Comparison of ENCODE assay signal across 1 cellular context in the genomic region with DNA sequence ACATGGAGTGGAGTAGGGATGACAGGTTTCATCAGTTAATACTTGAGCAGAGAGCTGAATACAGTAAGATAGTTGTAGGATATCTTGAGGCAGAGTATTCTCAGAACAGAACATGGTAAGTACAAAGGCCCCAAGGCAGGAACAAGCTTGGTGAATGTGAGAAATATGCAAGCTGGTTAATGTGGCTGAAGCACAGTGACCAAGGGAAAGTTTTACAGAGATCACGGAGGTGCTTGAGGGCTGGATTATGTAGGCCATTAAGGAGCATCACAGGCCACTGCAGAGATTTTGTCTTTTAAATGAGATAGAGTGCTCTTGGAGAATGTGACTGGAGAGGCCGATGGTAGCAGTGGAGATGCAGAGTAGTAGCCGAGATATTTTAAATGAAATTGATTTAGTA.
TF ChIP-seq lines count a peak whose summit lies in the region.

No MANE protein-coding gene starts in this region.

TF ChIP-seq in IMR-90, 13 proteins besides CTCF, POLR2A, EP300 and RAD21:
- TF ChIP-seq, protein P1, sequence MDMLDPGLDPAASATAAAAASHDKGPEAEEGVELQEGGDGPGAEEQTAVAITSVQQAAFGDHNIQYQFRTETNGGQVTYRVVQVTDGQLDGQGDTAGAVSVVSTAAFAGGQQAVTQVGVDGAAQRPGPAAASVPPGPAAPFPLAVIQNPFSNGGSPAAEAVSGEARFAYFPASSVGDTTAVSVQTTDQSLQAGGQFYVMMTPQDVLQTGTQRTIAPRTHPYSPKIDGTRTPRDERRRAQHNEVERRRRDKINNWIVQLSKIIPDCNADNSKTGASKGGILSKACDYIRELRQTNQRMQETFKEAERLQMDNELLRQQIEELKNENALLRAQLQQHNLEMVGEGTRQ (IDR thresholded peaks at IDR 0.05; ENCODE audit: low read depth, low read length) = no peak
- no peak for TF ChIP-seq CEBPB (IDR thresholded peaks at IDR 0.05; ENCODE audit: low read depth, low read length)
- TF ChIP-seq, protein P2, sequence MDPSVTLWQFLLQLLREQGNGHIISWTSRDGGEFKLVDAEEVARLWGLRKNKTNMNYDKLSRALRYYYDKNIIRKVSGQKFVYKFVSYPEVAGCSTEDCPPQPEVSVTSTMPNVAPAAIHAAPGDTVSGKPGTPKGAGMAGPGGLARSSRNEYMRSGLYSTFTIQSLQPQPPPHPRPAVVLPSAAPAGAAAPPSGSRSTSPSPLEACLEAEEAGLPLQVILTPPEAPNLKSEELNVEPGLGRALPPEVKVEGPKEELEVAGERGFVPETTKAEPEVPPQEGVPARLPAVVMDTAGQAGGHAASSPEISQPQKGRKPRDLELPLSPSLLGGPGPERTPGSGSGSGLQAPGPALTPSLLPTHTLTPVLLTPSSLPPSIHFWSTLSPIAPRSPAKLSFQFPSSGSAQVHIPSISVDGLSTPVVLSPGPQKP (IDR thresholded peaks at IDR 0.05; ENCODE audit: borderline replicate concordance, low read depth, low read length) = no peak
- TF ChIP-seq RFX5 (IDR thresholded peaks at IDR 0.05; ENCODE audit: low read depth, low read length) = no peak
- no peak for TF ChIP-seq MAZ (IDR thresholded peaks at IDR 0.05; ENCODE audit: borderline replicate concordance, low read depth, low read length)
